ENCODE assay signal across 14 cellular contexts in the genomic region with DNA sequence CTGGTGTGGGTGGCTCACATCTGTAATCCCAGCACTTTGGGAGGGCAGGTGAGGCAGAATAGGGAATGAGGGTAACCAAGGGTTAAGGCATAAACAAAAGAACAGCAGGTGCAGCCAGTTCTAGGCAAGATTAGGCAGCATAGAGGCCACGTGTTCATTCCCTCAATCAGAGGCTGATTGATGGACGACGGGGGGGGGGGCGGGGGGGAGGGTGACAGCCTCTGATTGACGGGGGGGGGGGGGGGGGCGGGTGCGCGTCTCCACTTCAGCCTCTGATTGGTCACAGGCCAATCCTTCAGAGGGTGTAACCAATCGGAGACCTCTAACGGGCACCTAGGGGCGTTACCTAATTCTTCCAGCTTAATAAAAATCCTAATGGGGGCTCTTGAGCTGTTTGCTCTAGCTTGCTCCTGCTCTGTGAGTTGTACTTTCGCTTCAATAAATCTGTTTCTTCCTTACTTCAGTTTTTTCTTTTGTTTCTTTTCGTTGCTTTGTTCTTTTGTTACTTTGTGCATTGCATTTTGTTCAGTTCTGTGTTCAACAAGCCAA. TPM values are rescaled to one million over a fixed set of nuclear protein-coding genes. Genes with fewer than 3 reads are reported as not detected.
DNase-seq lines count a peak whose midpoint lies in the region; ATAC-seq and TF ChIP-seq lines count a peak whose summit lies in the region.
"Not testable (repeated sequence)": the region's sequence is repeated elsewhere in the genome, so short reads cannot be mapped to it uniquely, and the experiment has no call there.
"Had no signal": no experiment of that assay in that cellular context is flagged by ENCODE, and none has a peak within 500 bp of the region (broad histone marks: within the 10 kb centered on the region; RNA-seq: fewer than 3 reads in every experiment).

No MANE protein-coding gene starts in this region.

- not testable (repeated sequence) for H3K9me3 ChIP-seq in CD8-positive, alpha-beta memory T cell (ENCODE audit: low read length); Karpas-422 (ENCODE audit: low read length); SU-DHL-6 (ENCODE audit: insufficient read depth, low read length)

- H3K27ac ChIP-seq in CD8-positive, alpha-beta memory T cell (ENCODE audit: low read depth, low read length); Karpas-422 (ENCODE audit: low read length): not testable (repeated sequence)
- peak overlapping the region; percentile 26; the same call in 1 of the 2 replicates for H3K27ac ChIP-seq in SU-DHL-6 (ENCODE audit: low read depth, low read length)

- H3K9ac ChIP-seq in Karpas-422 (ENCODE audit: low read length), result 0 out of 2 replicates have a peak overlapping the region, but pooled peaks have one; percentile 61
- not testable (repeated sequence) for H3K9ac ChIP-seq in SU-DHL-6 (ENCODE audit: low read length)

- H3K4me1 Mint-ChIP-seq in CD8-positive, alpha-beta memory T cell; activated T-cell treated with anti-CD3 and anti-CD28 coated beads, Interleukin-2, amount 50 U/mL, for 72 hours (ENCODE audit: low read depth); memory B cell; progenitor cell of endocrine pancreas (ENCODE audit: low read depth): not testable (repeated sequence)

- not testable (repeated sequence) for H3K36me3 Mint-ChIP-seq in CD8-positive, alpha-beta memory T cell; activated T-cell treated with anti-CD3 and anti-CD28 coated beads, Interleukin-2, amount 50 U/mL, for 72 hours (ENCODE audit: insufficient read depth in 2 of 2); memory B cell; progenitor cell of endocrine pancreas (ENCODE audit: insufficient read depth)

- H3K27me3 Mint-ChIP-seq in CD8-positive, alpha-beta memory T cell; activated T-cell treated with anti-CD3 and anti-CD28 coated beads, Interleukin-2, amount 50 U/mL, for 72 hours (ENCODE audit: low read depth); memory B cell; progenitor cell of endocrine pancreas: not testable (repeated sequence)

- not testable (repeated sequence) for H3K27me3 ChIP-seq in CD8-positive, alpha-beta memory T cell (ENCODE audit: insufficient read depth, low read length, poor library complexity, severe bottlenecking); Karpas-422 (ENCODE audit: low read length); SU-DHL-6 (ENCODE audit: low read length)

- peak overlapping the region; percentile 62 to 85 (median 76) for H3K4me3 Mint-ChIP-seq in CD8-positive, alpha-beta memory T cell
- H3K4me3 Mint-ChIP-seq in activated T-cell treated with anti-CD3 and anti-CD28 coated beads, Interleukin-2, amount 50 U/mL, for 72 hours, result peak overlapping the region; percentile 59 to 65
- peak overlapping the region; percentile 61 for H3K4me3 Mint-ChIP-seq in memory B cell
- H3K4me3 Mint-ChIP-seq in progenitor cell of endocrine pancreas (ENCODE audit: low read depth), result peak overlapping the region; percentile 70

- not testable (repeated sequence) for H3K4me3 ChIP-seq in CD8-positive, alpha-beta memory T cell (ENCODE audit: low read length); SU-DHL-6 (ENCODE audit: insufficient read depth, low read length, poor library complexity, severe bottlenecking)
- peak overlapping the region; percentile 61; the same call in 1 of the 2 replicates for H3K4me3 ChIP-seq in Karpas-422 (ENCODE audit: low read length)

- CTCF ChIA-PET in CD8-positive, alpha-beta memory T cell (lab: Charles Lee), result not testable (repeated sequence)

- peak overlapping the region; percentile 56 for H3K4me2 ChIP-seq in Karpas-422 (ENCODE audit: low read depth, low read length, poor library complexity, severe bottlenecking)
- H3K4me2 ChIP-seq in SU-DHL-6 (ENCODE audit: low read depth, low read length, poor library complexity, severe bottlenecking), result peak overlapping the region; percentile 66

- not testable (repeated sequence) for TF ChIP-seq CTCF in SU-DHL-6 (IDR thresholded peaks at IDR 0.05; ENCODE audit: insufficient read depth, low read length, poor library complexity, severe bottlenecking); progenitor cell of endocrine pancreas (IDR thresholded peaks at IDR 0.05; ENCODE audit: unreplicated experiment)

- H3F3A ChIP-seq in SU-DHL-6 (ENCODE audit: insufficient read depth), result not testable (repeated sequence)

- POLR2A ChIA-PET in CD8-positive, alpha-beta memory T cell (lab: Charles Lee), result interaction anchor here (0.6 kb wide), 1 partner anchor 12 kb away, joined by 3 read pairs; no protein-coding TSS in a partner anchor

- H3K79me2 ChIP-seq in Karpas-422 (ENCODE audit: low read length); SU-DHL-6 (ENCODE audit: insufficient read depth, low read length): not testable (repeated sequence)

- not testable (repeated sequence) for H2AFZ ChIP-seq in Karpas-422 (ENCODE audit: low read length); SU-DHL-6 (ENCODE audit: low read depth, low read length, severe bottlenecking)

- not testable (repeated sequence) for DNase-seq in CD8-positive, alpha-beta memory T cell; activated T-cell treated with anti-CD3 and anti-CD28 coated beads, Interleukin-2, amount 50 U/mL, for 72 hours; memory B cell (ENCODE audit: low spot score in 2 of 2); progenitor cell of endocrine pancreas (ENCODE audit: low spot score, unreplicated experiment)
- peak; percentile 54 for DNase-seq in Karpas-422
- DNase-seq in NCI-H2227 (lab: John Stamatoyannopoulos, UW; ENCODE audit: unreplicated experiment), result peak; percentile 57
- DNase-seq in ecto neural progenitor cell (ENCODE audit: low spot score), result peak; percentile 50

- H3K9me3 Mint-ChIP-seq in CD8-positive, alpha-beta memory T cell; activated T-cell treated with anti-CD3 and anti-CD28 coated beads, Interleukin-2, amount 50 U/mL, for 72 hours; memory B cell; progenitor cell of endocrine pancreas (ENCODE audit: low read depth): not testable (repeated sequence)

- H3K27ac Mint-ChIP-seq in CD8-positive, alpha-beta memory T cell, result peak overlapping the region in 6 of 8 donors; percentile 54 to 81 (median 70)
- H3K27ac Mint-ChIP-seq in activated T-cell treated with anti-CD3 and anti-CD28 coated beads, Interleukin-2, amount 50 U/mL, for 72 hours, result peak overlapping the region; percentile 80
- not testable (repeated sequence) for H3K27ac Mint-ChIP-seq in memory B cell, progenitor cell of endocrine pancreas

- H3K9me2 ChIP-seq in Karpas-422 (replicated peaks; ENCODE audit: insufficient read depth, low read length); SU-DHL-6 (replicated peaks; ENCODE audit: insufficient read depth, low read length): not testable (repeated sequence)

- not testable (repeated sequence) for H3K4me1 ChIP-seq in CD8-positive, alpha-beta memory T cell (ENCODE audit: insufficient read depth, low read length); Karpas-422 (ENCODE audit: low read length)

- not testable (repeated sequence) for ATAC-seq in activated T-cell treated with anti-CD3 and anti-CD28 coated beads, Interleukin-2, amount 50 U/mL, for 72 hours (replicated peaks in 1 of 2); memory B cell (ENCODE audit: low read depth)

- H4K20me1 ChIP-seq in Karpas-422 (ENCODE audit: insufficient read depth, low read depth, low read length); SU-DHL-6 (ENCODE audit: low read depth, low read length): not testable (repeated sequence)

- not testable (repeated sequence) for H3K36me3 ChIP-seq in CD8-positive, alpha-beta memory T cell (ENCODE audit: insufficient read depth, low read length); Karpas-422 (ENCODE audit: insufficient read depth, low read length); SU-DHL-6 (ENCODE audit: low read length)

RNA-seq across cellular contexts. Expression of a gene that starts 1.1 kb away (rescaled TPM):
- total RNA-seq in CD8-positive, alpha-beta memory T cell, result 10 to 100 TPM; 84.6 to 93.4 TPM
- 46.3 TPM for polyA plus RNA-seq in CD8-positive, alpha-beta memory T cell
- 52.1 and 61.2 TPM in 2 replicates for total RNA-seq in Karpas-422 (2014; rRNA removed; shearing (Covaris generic); ENCODE audit: low replicate concordance)
- total RNA-seq in activated T-cell treated with anti-CD3 and anti-CD28 coated beads, Interleukin-2, amount 50 U/mL, for 72 hours, result 100 to 1,000 TPM in 1 of 2 donors, 10 to 100 TPM in 1; 99.6 to 157 TPM
- total RNA-seq in progenitor cell of endocrine pancreas, result 103 and 110 TPM in 2 replicates

RNA-seq across cellular contexts. Expression of a gene that starts 16.8 kb away (rescaled TPM):
- total RNA-seq in CD8-positive, alpha-beta memory T cell, result under 1 TPM in 1 of 2 experiments, not detected in 1; 0.55 TPM
- 0.61 TPM for polyA plus RNA-seq in CD8-positive, alpha-beta memory T cell
- not detected in 2 replicates for total RNA-seq in Karpas-422 (2014; rRNA removed; shearing (Covaris generic); ENCODE audit: low replicate concordance)
- under 1 TPM in 1 of 2 donors, not detected in 1; 0.81 TPM for total RNA-seq in activated T-cell treated with anti-CD3 and anti-CD28 coated beads, Interleukin-2, amount 50 U/mL, for 72 hours
- total RNA-seq in progenitor cell of endocrine pancreas, result not detected in 2 replicates
- total RNA-seq: ascending aorta, colonic mucosa, glomerular endothelial cell, GM23248, prostate gland, stomach had no signal
- polyA plus RNA-seq: GM23248 had no signal
